In the genomic region with DNA sequence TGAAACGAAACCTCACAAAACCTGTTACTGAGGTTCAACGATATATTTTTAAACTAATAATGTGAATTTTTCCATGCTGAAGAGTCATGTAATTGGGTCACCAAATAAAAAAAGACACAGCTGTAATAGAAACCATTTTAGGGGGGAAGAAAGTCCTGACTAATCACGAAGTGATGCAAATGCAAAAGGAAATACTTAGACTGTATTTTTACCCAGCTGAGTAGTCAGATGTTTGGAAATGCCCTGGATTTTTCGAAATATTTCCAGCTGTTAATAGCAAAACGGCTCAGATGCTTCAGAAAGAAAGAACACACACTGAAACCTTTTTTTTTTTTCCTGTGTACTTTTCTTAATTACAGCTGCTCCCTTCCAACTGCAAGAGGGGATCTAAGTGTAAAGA, we compare ENCODE assay signal across 17 cellular contexts.
DNase-seq lines count a peak whose midpoint lies in the region; ATAC-seq, FAIRE-seq and TF ChIP-seq lines count a peak whose summit lies in the region.
"Had no signal": no experiment of that assay in that cellular context is flagged by ENCODE, and none has a peak within 500 bp of the region (broad histone marks: within the 10 kb centered on the region; RNA-seq: fewer than 3 reads in every experiment).

No MANE protein-coding gene starts in this region.

- no peak overlapping the region for H3K4ac ChIP-seq in mesenchymal stem cell (ENCODE audit: low read depth in 1 of 2, low read length in 2 of 2)

- H3K27me3 ChIP-seq in mammary epithelial cell (ENCODE audit: insufficient read depth, low read length): no peaks in the 10 kb centered on the region
- H3K27me3 ChIP-seq in endothelial cell of umbilical vein (ENCODE audit: control insufficient read depth in 2 of 2, insufficient read depth in 2 of 2, low read length in 2 of 2): peaks cover 0 to 1% of the 10 kb centered on the region in 2 experiments
- H3K27me3 ChIP-seq in mesenchymal stem cell (ENCODE audit: control insufficient read depth in 1 of 2, insufficient read depth in 1 of 2, low read length in 2 of 2): peaks cover 0 to 30% of the 10 kb centered on the region in 2 experiments
- H3K27me3 ChIP-seq in vagina: no peaks in the 10 kb centered on the region
- peaks cover 0 to 6% of the 10 kb centered on the region in 2 donors for H3K27me3 ChIP-seq in naive thymus-derived CD4-positive, alpha-beta T cell (ENCODE audit: control insufficient read depth in 2 of 2, insufficient read depth in 2 of 2, low read length in 2 of 2)

- peaks cover 40% of the 10 kb centered on the region for H3K27me3 Mint-ChIP-seq in MCF 10A (ENCODE audit: insufficient read depth, unreplicated experiment)
- H3K27me3 Mint-ChIP-seq in naive thymus-derived CD4-positive, alpha-beta T cell: peaks cover 4 to 29% (median 10%) of the 10 kb centered on the region in 5 donors

- no peak overlapping the region for H3K23ac ChIP-seq in mesenchymal stem cell (ENCODE audit: low read length in 2 of 2)

- DNase-seq in mammary epithelial cell (peak; percentile 7), MCF 10A (ENCODE audit: unreplicated experiment) (no peak), endothelial cell of umbilical vein (ENCODE audit: low read depth, low spot score) (peak; percentile 8), mesenchymal stem cell (peak; percentile 50), vagina (ENCODE audit: extremely low spot score in 2 of 2) (no peak)
- DNase-seq in stimulated activated CD4-positive, alpha-beta T cell treated with anti-CD3 and anti-CD28 coated beads, Interleukin-4, amount 100 ng/mL, for 24 hours: no peak
- no peak for DNase-seq in naive thymus-derived CD4-positive, alpha-beta T cell
- DNase-seq: activated CD4-positive, alpha-beta T cell treated with anti-CD3 and anti-CD28 coated beads, Interleukin-2, amount 50 U/mL, for 48 hours; activated gamma-delta T cell treated with Interleukin-2 at 50 U/mL for 16 hours; DMS153; NCI-H2029; T-helper 1 cell; transverse colon had no signal

- POLR2A ChIA-PET in MCF 10A (lab: Yijun Ruan, JAX): interaction anchor here (1.1 kb wide), 1 partner anchor 10 kb away, joined by 3 read pairs; no protein-coding TSS in a partner anchor
- POLR2A ChIA-PET in endothelial cell of umbilical vein (lab: Charles Lee): no interaction called here
- POLR2A ChIA-PET in naive thymus-derived CD4-positive, alpha-beta T cell (lab: Charles Lee): interaction anchor here (0.6 kb wide), 1 partner anchor 257 kb away, joined by 3 read pairs; no protein-coding TSS in a partner anchor

- no peaks in the 10 kb centered on the region for H3K36me3 ChIP-seq in mammary epithelial cell (ENCODE audit: insufficient read depth, low read length)
- no peaks in the 10 kb centered on the region for H3K36me3 ChIP-seq in endothelial cell of umbilical vein (ENCODE audit: control insufficient read depth in 2 of 2, extremely low read depth in 1 of 2, insufficient read depth in 2 of 2, low read length in 2 of 2)
- no peaks in the 10 kb centered on the region for H3K36me3 ChIP-seq in mesenchymal stem cell (ENCODE audit: control insufficient read depth in 1 of 2, insufficient read depth in 2 of 2, low read depth in 1 of 2, low read length in 2 of 2)
- no peaks in the 10 kb centered on the region for H3K36me3 ChIP-seq in vagina
- H3K36me3 ChIP-seq in naive thymus-derived CD4-positive, alpha-beta T cell (ENCODE audit: control insufficient read depth in 2 of 3, insufficient read depth in 3 of 3, low read length in 3 of 3): no peaks in the 10 kb centered on the region
- H3K36me3 ChIP-seq: transverse colon had no signal

- no peak overlapping the region for H3K14ac ChIP-seq in mesenchymal stem cell (ENCODE audit: low read length in 2 of 2)

- in situ Hi-C loops in mammary epithelial cell (cut with MboI; ENCODE audit: low sequenced_read_pairs in 2 of 2): no loop called here

- intact Hi-C loops in mammary epithelial cell (cut with micrococcal nuclease) (no loop called here), MCF 10A (cut with micrococcal nuclease) (no loop called here), endothelial cell of umbilical vein (cut with micrococcal nuclease) (no loop called here), vagina (cut with DNase I) (no loop called here)
- intact Hi-C loops in naive thymus-derived CD4-positive, alpha-beta T cell (cut with micrococcal nuclease): no loop called here

- no peaks in the 10 kb centered on the region for H3K9me1 ChIP-seq in endothelial cell of umbilical vein (replicated peaks; ENCODE audit: control insufficient read depth, extremely low read depth, insufficient read depth, low read length)

- H3K4me1 ChIP-seq in mammary epithelial cell (ENCODE audit: insufficient read depth, low read length) (no peaks in the 10 kb centered on the region), endothelial cell of umbilical vein (ENCODE audit: control insufficient read depth, extremely low read depth, insufficient read depth, low read length) (peaks cover 13% of the 10 kb centered on the region), mesenchymal stem cell (ENCODE audit: control insufficient read depth, insufficient read depth, low read depth, low read length) (no peaks in the 10 kb centered on the region), vagina (peaks cover 36% of the 10 kb centered on the region)
- H3K4me1 ChIP-seq in naive thymus-derived CD4-positive, alpha-beta T cell (ENCODE audit: control insufficient read depth in 2 of 2, insufficient read depth in 2 of 2, low read length in 2 of 2): no peaks in the 10 kb centered on the region

- H3K4me1 Mint-ChIP-seq in MCF 10A (ENCODE audit: insufficient read depth, unreplicated experiment): no peaks in the 10 kb centered on the region
- H3K4me1 Mint-ChIP-seq in naive thymus-derived CD4-positive, alpha-beta T cell: no peaks in the 10 kb centered on the region

- H3K4me3 Mint-ChIP-seq in MCF 10A (ENCODE audit: unreplicated experiment): no peak overlapping the region
- no peak overlapping the region for H3K4me3 Mint-ChIP-seq in naive thymus-derived CD4-positive, alpha-beta T cell

- dilution Hi-C loops in mammary epithelial cell (cut with HindIII; ENCODE audit: low sequenced_read_pairs) (no loop called here), endothelial cell of umbilical vein (cut with MboI; ENCODE audit: extremely low pct_ligation_motif_present, low sequenced_read_pairs) (no loop called here)

- H2BK120ac ChIP-seq in mesenchymal stem cell (ENCODE audit: low read depth, low read length): no peak overlapping the region

- no peak overlapping the region for H2AK5ac ChIP-seq in mesenchymal stem cell (ENCODE audit: low read length, severe bottlenecking)

- CTCF ChIA-PET in mammary epithelial cell (lab: Charles Lee; ENCODE audit: low non-redundant PET) (no interaction called here), MCF 10A (lab: Yijun Ruan, JAX) (interaction anchor here (0.5 to 1.6 kb wide), 4 partner anchors 10 to 1159 kb away, joined by 3 to 8 read pairs (median 3); no protein-coding TSS in a partner anchor), endothelial cell of umbilical vein (lab: Charles Lee) (interaction anchor here (0.8 to 3.0 kb wide), 7 partner anchors 10 to 1104 kb away, joined by 3 to 23 read pairs (median 3); no protein-coding TSS in a partner anchor)
- CTCF ChIA-PET in naive thymus-derived CD4-positive, alpha-beta T cell (lab: Charles Lee): interaction anchor here (0.7 to 1.3 kb wide), 2 partner anchors 10 to 11 kb away, joined by 3 to 6 read pairs; no protein-coding TSS in a partner anchor

- H3K9ac ChIP-seq in mammary epithelial cell (ENCODE audit: insufficient read depth, low read length): no peak overlapping the region
- H3K9ac ChIP-seq in endothelial cell of umbilical vein (replicated peaks; ENCODE audit: extremely low read depth, insufficient read depth, low read length): no peak overlapping the region
- H3K9ac ChIP-seq in mesenchymal stem cell (ENCODE audit: low read length): peak overlapping the region; percentile 79

- H3K4me3 ChIP-seq in mammary epithelial cell (replicated peaks in 1 of 3; ENCODE audit: insufficient read depth in 1 of 3, low read depth in 2 of 3, low read length in 3 of 3) (no peak overlapping the region), endothelial cell of umbilical vein (replicated peaks in 1 of 3; ENCODE audit: insufficient read depth in 1 of 3, low read depth in 1 of 3, low read length in 3 of 3) (no peak overlapping the region), mesenchymal stem cell (ENCODE audit: insufficient read depth in 1 of 2, low read depth in 1 of 2, low read length in 2 of 2) (peak overlapping the region in 1 of 2 experiments; percentile 60), vagina (peak overlapping the region in 1 of 2 donors; percentile 11)
- no peak overlapping the region for H3K4me3 ChIP-seq in naive thymus-derived CD4-positive, alpha-beta T cell (ENCODE audit: low read length)
- H3K4me3 ChIP-seq: K562, transverse colon had no signal

- no peak overlapping the region for H4K91ac ChIP-seq in mesenchymal stem cell (ENCODE audit: low read length)

- BruUV-seq in mammary epithelial cell (replicated peaks; lab: Mats Ljungman, UMichigan): no TSS peak
- no TSS peak for BruUV-seq in MCF 10A (replicated peaks; lab: Mats Ljungman, UMichigan)
- no TSS peak for BruUV-seq in endothelial cell of umbilical vein (replicated peaks; lab: Mats Ljungman, UMichigan)

- 68% methylated on average over 5 of the region's 5 CpGs for WGBS in mammary epithelial cell (ENCODE audit: low coverage, missing lambda C conversion rate)
- 54% methylated on average over 2 of the region's 5 CpGs for WGBS in mesenchymal stem cell

- H3K27ac Mint-ChIP-seq in MCF 10A (ENCODE audit: low read depth, unreplicated experiment): no peak overlapping the region
- no peak overlapping the region for H3K27ac Mint-ChIP-seq in naive thymus-derived CD4-positive, alpha-beta T cell

- H3K27ac ChIP-seq in mammary epithelial cell (ENCODE audit: insufficient read depth, low read depth, low read length): no peak overlapping the region
- no peak overlapping the region for H3K27ac ChIP-seq in endothelial cell of umbilical vein (ENCODE audit: insufficient read depth, low read depth, low read length)
- H3K27ac ChIP-seq in mesenchymal stem cell (ENCODE audit: low read length, poor library complexity, severe bottlenecking): no peak overlapping the region
- H3K27ac ChIP-seq in vagina: peak overlapping the region; percentile 76
- H3K27ac ChIP-seq in naive thymus-derived CD4-positive, alpha-beta T cell (ENCODE audit: low read depth, low read length): no peak overlapping the region
- H3K27ac ChIP-seq: 22Rv1 had no signal

- H4K8ac ChIP-seq in mesenchymal stem cell (ENCODE audit: low read length): no peak overlapping the region

- no peak overlapping the region for H3K18ac ChIP-seq in mesenchymal stem cell (ENCODE audit: low read depth in 1 of 2, low read length in 2 of 2)

- no peaks in the 10 kb centered on the region for H3K36me3 Mint-ChIP-seq in MCF 10A (ENCODE audit: insufficient read depth, unreplicated experiment)
- H3K36me3 Mint-ChIP-seq in naive thymus-derived CD4-positive, alpha-beta T cell: no peaks in the 10 kb centered on the region

- FAIRE-seq in endothelial cell of umbilical vein (lab: Jason Lieb, UNC): no peak
- FAIRE-seq: H54, K562 had no signal

- H2BK12ac ChIP-seq in mesenchymal stem cell (ENCODE audit: low read length in 2 of 2): no peak overlapping the region

- H2BK15ac ChIP-seq in mesenchymal stem cell (ENCODE audit: low read depth, poor library complexity, severe bottlenecking): no peak overlapping the region

- H3K79me2 ChIP-seq in mammary epithelial cell (ENCODE audit: insufficient read depth, low read length) (no peaks in the 10 kb centered on the region), endothelial cell of umbilical vein (ENCODE audit: control insufficient read depth, insufficient read depth, low read length) (no peaks in the 10 kb centered on the region)

- H3K79me1 ChIP-seq in mesenchymal stem cell (replicated peaks; ENCODE audit: low read length, poor library complexity, severe bottlenecking): no peaks in the 10 kb centered on the region

- H4K20me1 ChIP-seq in mammary epithelial cell (ENCODE audit: insufficient read depth, low read length) (no peaks in the 10 kb centered on the region), endothelial cell of umbilical vein (replicated peaks; ENCODE audit: control insufficient read depth, extremely low read depth, insufficient read depth, low read length) (no peaks in the 10 kb centered on the region)

- no peak for ATAC-seq in naive thymus-derived CD4-positive, alpha-beta T cell
- no peak for ATAC-seq in GM21526 (IDR thresholded peaks at IDR 0.05; ENCODE audit: low FRiP score, unreplicated experiment)
- ATAC-seq: K562 had no signal

- TF ChIP-seq CTCF in mammary epithelial cell (conservative IDR thresholded peaks at IDR 0.05 in 1 of 2, IDR thresholded peaks at IDR 0.05 in 1 of 2; ENCODE audit: extremely low read depth in 1 of 2, insufficient read depth in 1 of 2, low read depth in 1 of 2, low read length in 2 of 2) (no peak), MCF 10A (IDR thresholded peaks at IDR 0.05; ENCODE audit: unreplicated experiment) (no peak), endothelial cell of umbilical vein (IDR thresholded peaks at IDR 0.05; ENCODE audit: extremely low read depth in 1 of 2, insufficient read depth in 1 of 2, low read depth in 1 of 2, low read length in 2 of 2) (no peak), vagina (IDR thresholded peaks at IDR 0.05) (no peak)

- H3K9me3 ChIP-seq in mammary epithelial cell (replicated peaks; ENCODE audit: insufficient read depth, low read length) (no peaks in the 10 kb centered on the region), endothelial cell of umbilical vein (replicated peaks; ENCODE audit: control insufficient read depth, insufficient read depth, low read length) (no peaks in the 10 kb centered on the region), mesenchymal stem cell (ENCODE audit: control insufficient read depth, low read length) (no peaks in the 10 kb centered on the region), vagina (no peaks in the 10 kb centered on the region)
- H3K9me3 ChIP-seq in naive thymus-derived CD4-positive, alpha-beta T cell (ENCODE audit: control insufficient read depth in 2 of 3, low read length in 3 of 3): no peaks in the 10 kb centered on the region
- H3K9me3 ChIP-seq: transverse colon had no signal

- H2AFZ ChIP-seq in mammary epithelial cell (ENCODE audit: low read depth, low read length) (no peak overlapping the region), endothelial cell of umbilical vein (ENCODE audit: low read depth, low read length) (no peak overlapping the region), mesenchymal stem cell (ENCODE audit: low read depth, low read length) (no peak overlapping the region)

- H2BK5ac ChIP-seq in mesenchymal stem cell (ENCODE audit: low read depth, low read length, poor library complexity, severe bottlenecking): no peak overlapping the region

- H3K4me2 ChIP-seq in mammary epithelial cell (ENCODE audit: insufficient read depth, low read depth, low read length) (no peak overlapping the region), endothelial cell of umbilical vein (ENCODE audit: insufficient read depth, low read length) (no peak overlapping the region), mesenchymal stem cell (ENCODE audit: low read length, poor library complexity, severe bottlenecking) (no peak overlapping the region)

- H3K9me3 Mint-ChIP-seq in MCF 10A (ENCODE audit: unreplicated experiment): no peaks in the 10 kb centered on the region
- no peaks in the 10 kb centered on the region for H3K9me3 Mint-ChIP-seq in naive thymus-derived CD4-positive, alpha-beta T cell

- TF ChIP-seq POLR2A in endothelial cell of umbilical vein (IDR thresholded peaks at IDR 0.05; ENCODE audit: low read depth, low read length) (no peak), vagina (IDR thresholded peaks at IDR 0.05) (no peak)

Comparison
In these comparisons a context has a peak if more than half of its experiments do, and no peak if none do; other contexts are left out.
1. DNase-seq: peak in mammary epithelial cell (single experiment), endothelial cell of umbilical vein (single experiment) and mesenchymal stem cell (single experiment); none in MCF 10A (single experiment), vagina (0 of 2), stimulated activated CD4-positive, alpha-beta T cell treated with anti-CD3 and anti-CD28 coated beads, Interleukin-4, amount 100 ng/mL, for 24 hours (single experiment) and naive thymus-derived CD4-positive, alpha-beta T cell (0 of 9).